In the genomic region with DNA sequence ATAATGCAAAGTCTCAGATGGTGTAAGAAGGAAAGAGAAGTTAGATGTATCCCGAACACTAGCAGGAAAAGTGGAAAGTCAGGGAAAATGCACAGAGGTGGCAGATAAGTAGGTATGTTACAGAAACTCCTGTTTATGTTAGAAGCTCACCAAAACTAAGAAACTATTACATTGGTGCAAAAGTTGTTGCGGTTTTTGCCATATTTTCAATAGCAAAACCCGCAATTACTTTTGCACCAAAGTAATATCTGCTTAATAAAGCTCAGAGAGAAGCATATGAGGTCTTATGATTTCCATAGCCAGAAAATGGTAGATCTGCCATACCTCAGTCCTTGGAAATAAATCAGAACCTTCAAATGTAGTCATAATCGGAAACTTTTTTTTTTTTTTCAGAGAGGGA, we compare ENCODE assay signal across 34 cellular contexts.
"Had no signal": no experiment of that assay in that cellular context is flagged by ENCODE, and none has a peak within 500 bp of the region (broad histone marks: within the 10 kb centered on the region; RNA-seq: fewer than 3 reads in every experiment).

No MANE protein-coding gene starts in this region.

- H3K27ac ChIP-seq: adrenal gland, body of pancreas, brain microvascular endothelial cell, breast epithelium, VCaP had no signal

- ATAC-seq: activated CD8-positive, alpha-beta T cell treated with anti-CD3 and anti-CD28 coated beads for 36 hours; activated naive CD4-positive, alpha-beta T cell treated with anti-CD3 and anti-CD28 coated beads, Interleukin-2, amount 50 U/mL, for 72 hours; activated T-cell treated with anti-CD3 and anti-CD28 coated beads, Interleukin-2, amount 50 U/mL, for 4 hours; activated T-cell treated with anti-CD3 and anti-CD28 coated beads, Interleukin-2, amount 50 U/mL, for 72 hours; activated T-helper 17 cell treated with anti-CD3 and anti-CD28 coated beads, Interleukin-2, amount 50 U/mL, for 72 hours; body of pancreas had no signal

- DNase-seq: activated B cell treated with CpG ODN at 0.5 μM for 24 hours; activated CD4-positive, alpha-beta memory T cell treated with anti-CD3 and anti-CD28 coated beads for 36 hours; activated CD4-positive, alpha-beta T cell treated with anti-CD3 and anti-CD28 coated beads for 4 hours; activated CD4-positive, alpha-beta T cell treated with anti-CD3 and anti-CD28 coated beads, Interleukin-2, amount 10 ng/mL, durations not matched to agents 24 days and 14 days; activated CD4-positive, alpha-beta T cell treated with anti-CD3 and anti-CD28 coated beads, Interleukin-2, amount 50 U/mL, for 1 hour; activated CD4-positive, alpha-beta T cell treated with anti-CD3 and anti-CD28 coated beads, Interleukin-2, amount 50 U/mL, for 4 hours; activated CD4-positive, CD25-positive, alpha-beta regulatory T cell treated with anti-CD3 and anti-CD28 coated beads, Interleukin-2, amount 50 U/mL, for 72 hours; activated CD8-positive, alpha-beta memory T cell treated with anti-CD3 and anti-CD28 coated beads, Interleukin-2, amount 50 U/mL, for 4 hours; activated CD8-positive, alpha-beta T cell treated with anti-CD3 and anti-CD28 coated beads for 36 hours; activated effector memory CD4-positive, alpha-beta T cell treated with anti-CD3 and anti-CD28 coated beads, Interleukin-2, amount 50 U/mL, for 16 hours; activated gamma-delta T cell treated with Interleukin-2 at 50 U/mL for 16 hours; activated naive CD4-positive, alpha-beta T cell; activated naive CD4-positive, alpha-beta T cell treated with anti-CD3 and anti-CD28 coated beads for 36 hours; activated naive CD4-positive, alpha-beta T cell treated with anti-CD3 and anti-CD28 coated beads, Interleukin-2, amount 50 U/mL, for 16 hours; activated naive CD8-positive, alpha-beta T cell treated with anti-CD3 and anti-CD28 coated beads for 36 hours; activated T-cell treated with anti-CD3 and anti-CD28 coated beads for 4 hours; activated T-cell treated with anti-CD3 and anti-CD28 coated beads, Interleukin-2, amount 50 U/mL, for 1 hour; activated T-cell treated with anti-CD3 and anti-CD28 coated beads, Interleukin-2, amount 50 U/mL, for 4 hours; activated T-cell treated with anti-CD3 and anti-CD28 coated beads, Interleukin-2, amount 50 U/mL, for 72 hours; adrenal gland; amniotic stem cell; aorta; body of pancreas; brain microvascular endothelial cell; central memory CD4-positive, alpha-beta T cell; T-helper 2 cell; T-helper 9 cell had no signal

- H3K4me3 ChIP-seq: adrenal gland, body of pancreas, breast epithelium had no signal

- H3K9me3 ChIP-seq: adrenal gland, body of pancreas, breast epithelium had no signal

- H3K36me3 ChIP-seq: adrenal gland, brain microvascular endothelial cell, breast epithelium had no signal

- H3K27me3 ChIP-seq: adrenal gland, body of pancreas, brain microvascular endothelial cell, breast epithelium had no signal

- H3K4me1 ChIP-seq: adrenal gland, body of pancreas, breast epithelium had no signal

- FAIRE-seq: astrocyte, colon, TTC549 had no signal
